1 cellular context compared by ENCODE assay signal in genomic region chr7:84256481-84256880, GRCh38.
TF ChIP-seq lines count a peak whose summit lies in the region.

No MANE protein-coding gene starts in this region.

TF ChIP-seq in SK-N-SH, 30 proteins besides CTCF, POLR2A, EP300 and RAD21 (continued from another document):
- TF ChIP-seq USF2 (IDR thresholded peaks at IDR 0.05; ENCODE audit: borderline replicate concordance, low read depth, low read length) (no peak), RFX5 (IDR thresholded peaks at IDR 0.05; ENCODE audit: low read length) (no peak), ZBTB33 (IDR thresholded peaks at IDR 0.05; ENCODE audit: borderline replicate concordance, low read depth) (no peak), CHD2 (IDR thresholded peaks at IDR 0.05; ENCODE audit: low read length, partially characterized antibody) (no peak)
TF ChIP-seq in SK-N-SH: peak in this region for 0.
